8 cellular contexts compared by ENCODE assay signal in the genomic region with DNA sequence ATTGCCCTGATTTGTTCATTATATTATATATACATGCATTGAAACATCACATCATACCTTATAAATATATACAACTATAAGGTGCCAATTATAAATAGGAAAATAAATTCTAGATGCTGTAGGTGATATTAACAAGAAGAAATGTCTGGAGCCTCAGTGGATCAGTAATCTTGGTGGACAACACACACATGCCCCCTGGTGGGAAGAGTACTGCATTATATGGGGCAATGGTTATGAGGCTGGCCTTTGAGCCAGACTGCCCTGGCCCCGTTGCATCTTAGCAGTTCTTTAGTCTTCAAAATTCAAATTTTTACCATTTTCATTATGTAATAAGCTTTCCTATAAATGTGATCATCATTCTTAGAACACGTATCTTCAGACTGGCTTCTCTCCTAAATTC.
A peak's percentile ranks its signal among the peaks of the same experiment; 100 is the strongest.
DNase-seq lines count a peak whose midpoint lies in the region; ATAC-seq and TF ChIP-seq lines count a peak whose summit lies in the region.

No MANE protein-coding gene starts in this region.

- TF ChIP-seq POLR2A in right lobe of liver (IDR thresholded peaks at IDR 0.05): no peak

- peaks cover 7% of the 10 kb centered on the region for H3K4me1 Mint-ChIP-seq in Caco-2 (ENCODE audit: low read depth, unreplicated experiment)

- CTCF ChIA-PET in Caco-2 (lab: Charles Lee): no interaction called here

- no peaks in the 10 kb centered on the region for H3K27me3 ChIP-seq in Caco-2 (replicated peaks; ENCODE audit: control insufficient read depth, insufficient read depth, low read length)
- H3K27me3 ChIP-seq in WERI-Rb-1 (ENCODE audit: insufficient read depth, low read depth, severe bottlenecking): no peaks in the 10 kb centered on the region
- H3K27me3 ChIP-seq in right lobe of liver: no peaks in the 10 kb centered on the region

- H3K4me3 Mint-ChIP-seq in Caco-2 (ENCODE audit: unreplicated experiment): no peak overlapping the region

- H3K27ac Mint-ChIP-seq in Caco-2 (ENCODE audit: unreplicated experiment): no peak overlapping the region

- DNase-seq in Caco-2: peak; percentile 50 to 62
- peak; percentile 81 for DNase-seq in HT-29 (ENCODE audit: low spot score)
- peak; percentile 74 for DNase-seq in WERI-Rb-1
- peak in 2 of 3 donors; percentile 30 to 60 for DNase-seq in right lobe of liver
- no peak for DNase-seq in ureter (ENCODE audit: low spot score)
- no peak for DNase-seq in activated effector memory CD4-positive, alpha-beta T cell treated with anti-CD3 and anti-CD28 coated beads, Interleukin-2, amount 50 U/mL, for 16 hours

- TF ChIP-seq CTCF in Caco-2 (IDR thresholded peaks at IDR 0.05; ENCODE audit: insufficient read depth in 1 of 2, low read depth in 1 of 2, low read length in 1 of 2, severe bottlenecking in 1 of 2, unreplicated experiment in 1 of 2) (peak; percentile 62 to 71), WERI-Rb-1 (IDR thresholded peaks at IDR 0.05; ENCODE audit: low read depth, low read length) (peak; percentile 77), right lobe of liver (IDR thresholded peaks at IDR 0.05) (peak; percentile 63 to 78 (median 68))

- no peak overlapping the region for H3K27ac ChIP-seq in WERI-Rb-1
- H3K27ac ChIP-seq in right lobe of liver: no peak overlapping the region

- WGBS in right lobe of liver (ENCODE audit: insufficient coverage, low coverage, low lambda C conversion rate, missing lambda C conversion rate): 33% methylated on average over 2 of the region's 2 CpGs

- intact Hi-C loops in Caco-2 (cut with micrococcal nuclease; ENCODE audit: unreplicated experiment): loop anchor here (1.0 kb wide), 1 partner anchor 59 kb away; no protein-coding TSS in a partner anchor
- intact Hi-C loops in right lobe of liver (cut with DNase I): no loop called here

- no peaks in the 10 kb centered on the region for H3K36me3 ChIP-seq in Caco-2 (ENCODE audit: control insufficient read depth, insufficient read depth, low read length)
- H3K36me3 ChIP-seq in WERI-Rb-1: no peaks in the 10 kb centered on the region
- H3K36me3 ChIP-seq in right lobe of liver: no peaks in the 10 kb centered on the region

- H3K36me3 Mint-ChIP-seq in Caco-2 (ENCODE audit: insufficient read depth, unreplicated experiment): no peaks in the 10 kb centered on the region

- ATAC-seq in GM18907 (IDR thresholded peaks at IDR 0.05; ENCODE audit: unreplicated experiment): peak; percentile 71
- peak; percentile 85 to 95 (median 92) for ATAC-seq in right lobe of liver
- ATAC-seq in GM21381 (IDR thresholded peaks at IDR 0.05; ENCODE audit: unreplicated experiment): no peak

- BruUV-seq in Caco-2 (replicated peaks; lab: Mats Ljungman, UMichigan): no TSS peak

- H3K9me3 ChIP-seq in Caco-2: no peaks in the 10 kb centered on the region
- no peaks in the 10 kb centered on the region for H3K9me3 ChIP-seq in WERI-Rb-1 (ENCODE audit: severe bottlenecking)
- H3K9me3 ChIP-seq in right lobe of liver: no peaks in the 10 kb centered on the region

- POLR2A ChIA-PET in Caco-2 (lab: Charles Lee): no interaction called here

- H3K9me3 Mint-ChIP-seq in Caco-2 (ENCODE audit: unreplicated experiment): no peaks in the 10 kb centered on the region

- H3K27me3 Mint-ChIP-seq in Caco-2 (ENCODE audit: insufficient read depth, unreplicated experiment): no peaks in the 10 kb centered on the region

- H3K4me3 ChIP-seq in Caco-2 (ENCODE audit: low read depth, low read length) (no peak overlapping the region), WERI-Rb-1 (ENCODE audit: low read depth, low read length) (no peak overlapping the region), right lobe of liver (no peak overlapping the region)

- H3K4me1 ChIP-seq in Caco-2 (no peaks in the 10 kb centered on the region), right lobe of liver (no peaks in the 10 kb centered on the region)

Comparison
In these comparisons a context has a peak if more than half of its experiments do, and no peak if none do; other contexts are left out.
1. DNase-seq: peak in Caco-2 (2 of 2), HT-29 (single experiment), WERI-Rb-1 (single experiment) and right lobe of liver (2 of 3); none in ureter (single experiment) and activated effector memory CD4-positive, alpha-beta T cell treated with anti-CD3 and anti-CD28 coated beads, Interleukin-2, amount 50 U/mL, for 16 hours (single experiment).
2. Peak in every context shown above with its lines, with median percentiles within 50 percentile points of each other: CTCF ChIP-seq.